Comparison of ENCODE assay signal across 14 cellular contexts in the genomic region with DNA sequence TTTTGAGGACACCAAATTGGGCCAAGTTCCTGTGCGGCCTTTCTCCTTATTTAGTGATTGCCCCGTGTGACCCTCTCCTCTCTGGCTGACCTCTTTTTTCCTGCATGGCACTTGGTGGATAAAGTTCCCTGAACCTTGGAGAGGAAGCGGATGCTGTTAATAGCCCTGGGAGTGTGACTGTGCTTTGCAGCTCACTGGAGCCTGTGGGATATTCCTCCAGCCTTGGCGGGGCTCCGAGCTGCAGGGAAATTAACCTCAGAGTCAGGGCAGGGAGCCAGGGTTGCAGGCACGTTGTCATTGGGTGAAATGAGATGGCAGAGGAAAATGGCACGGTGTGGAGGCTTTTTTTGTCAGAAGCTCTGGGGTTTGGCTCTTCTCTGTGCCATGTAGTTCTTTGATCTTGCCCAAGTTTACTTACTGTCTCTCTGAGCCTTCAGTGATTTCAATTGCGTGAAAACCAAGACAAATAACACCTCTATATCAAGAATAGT. TPM values are rescaled to one million over a fixed set of nuclear protein-coding genes. Genes with fewer than 3 reads are reported as not detected.
A peak's percentile ranks its signal among the peaks of the same experiment; 100 is the strongest.
DNase-seq lines count a peak whose midpoint lies in the region; ATAC-seq and TF ChIP-seq lines count a peak whose summit lies in the region.
"Had no signal": no experiment of that assay in that cellular context is flagged by ENCODE, and none has a peak within 500 bp of the region (broad histone marks: within the 10 kb centered on the region; RNA-seq: fewer than 3 reads in every experiment).

No MANE protein-coding gene starts in this region.

- DNase-seq in G401 (ENCODE audit: low spot score) (peak; percentile 13), astrocyte of the spinal cord (ENCODE audit: low read depth, low spot score) (peak; percentile 52), left cardiac atrium (peak; percentile 82), putamen (ENCODE audit: low spot score) (peak; percentile 15), NCI-H2196 (lab: John Stamatoyannopoulos, UW; ENCODE audit: unreplicated experiment) (no peak), hepatocyte (ENCODE audit: low spot score) (no peak)
- DNase-seq in effector CD8-positive, alpha-beta T cell (lab: John Stamatoyannopoulos, UW), result no peak
- DNase-seq: activated CD4-positive, alpha-beta T cell treated with anti-CD3 and anti-CD28 coated beads, Interleukin-2, amount 10 ng/mL, durations not matched to agents 7 days and 5 days; CD4-positive, CD25-positive, alpha-beta regulatory T cell; hippocampal formation; Kasumi-1; sigmoid colon; stimulated activated naive B cell treated with anti-CD40 and anti-IgM and Interleukin-4, amounts not matched to agents 10 μg/mL and 1 μg/mL and 100 μg/mL, for 72 hours had no signal

- WGBS in hepatocyte (ENCODE audit: low lambda C conversion rate, missing lambda C conversion rate), result 77% methylated on average over 8 of the region's 8 CpGs

- ATAC-seq in left cardiac atrium, result peak; percentile 90 to 91
- ATAC-seq in HG03439 (IDR thresholded peaks at IDR 0.05; ENCODE audit: unreplicated experiment), result no peak
- ATAC-seq: stimulated activated naive B cell treated with anti-CD40 and anti-IgM and Interleukin-4, amounts not matched to agents 10 μg/mL and 1 μg/mL and 100 μg/mL, for 72 hours had no signal

- no peaks in the 10 kb centered on the region for H3K27me3 ChIP-seq in hepatocyte
- H3K27me3 ChIP-seq: sigmoid colon had no signal

- H3K79me2 ChIP-seq in hepatocyte, result no peaks in the 10 kb centered on the region

- no peak overlapping the region for H3K4me2 ChIP-seq in hepatocyte

- no peaks in the 10 kb centered on the region for H4K20me1 ChIP-seq in hepatocyte (ENCODE audit: insufficient read depth, poor library complexity, severe bottlenecking)

- H3K36me3 ChIP-seq in hepatocyte (replicated peaks; ENCODE audit: insufficient read depth, low read depth), result no peaks in the 10 kb centered on the region
- H3K36me3 ChIP-seq: sigmoid colon had no signal

- H3K9me3 ChIP-seq in hepatocyte (ENCODE audit: low read depth), result no peaks in the 10 kb centered on the region
- H3K9me3 ChIP-seq: sigmoid colon had no signal

- intact Hi-C loops in left cardiac atrium (cut with DNase I), result no loop called here

- no peaks in the 10 kb centered on the region for H3K9me2 ChIP-seq in hepatocyte (replicated peaks; ENCODE audit: insufficient read depth)

- TF ChIP-seq CTCF in astrocyte of the spinal cord (IDR thresholded peaks at IDR 0.05; ENCODE audit: low read depth, low read length) (no peak), hepatocyte (IDR thresholded peaks at IDR 0.05; ENCODE audit: poor library complexity) (no peak)

- no peak overlapping the region for H3K27ac ChIP-seq in hepatocyte

- in situ Hi-C loops in G401 (cut with HindIII; ENCODE audit: low sequenced_read_pairs), result no loop called here
- in situ Hi-C loops in astrocyte of the spinal cord (cut with HindIII; ENCODE audit: low sequenced_read_pairs), result no loop called here

- no peak overlapping the region for H2AFZ ChIP-seq in hepatocyte

- H3K4me3 ChIP-seq in astrocyte of the spinal cord (ENCODE audit: low read depth, low read length) (no peak overlapping the region), hepatocyte (no peak overlapping the region)
- H3K4me3 ChIP-seq: sigmoid colon had no signal

- no peaks in the 10 kb centered on the region for H3K4me1 ChIP-seq in hepatocyte (ENCODE audit: insufficient read depth)

RNA-seq across cellular contexts. Expression of a gene that starts 1.0 kb away (rescaled TPM):
- not detected in 2 replicates for total RNA-seq in G401 (2014; rRNA removed; shearing (Covaris generic))
- not detected for total RNA-seq in left cardiac atrium
- total RNA-seq in hepatocyte, result not detected in 2 replicates
- polyA plus RNA-seq in hepatocyte, result not detected in 2 replicates
- total RNA-seq: activated CD4-positive, alpha-beta T cell treated with anti-CD3 and anti-CD28 coated beads, Interleukin-2, amount 10 ng/mL, durations not matched to agents 7 days and 5 days; CD4-positive, CD25-positive, alpha-beta regulatory T cell; sigmoid colon had no signal
- polyA plus RNA-seq: CD4-positive, CD25-positive, alpha-beta regulatory T cell; sigmoid colon had no signal

RNA-seq across cellular contexts. Expression of a gene that starts 6.1 kb away (rescaled TPM):
- total RNA-seq in G401 (2014; rRNA removed; shearing (Covaris generic)), result not detected in 2 replicates
- total RNA-seq in left cardiac atrium, result not detected
- not detected in 2 replicates for total RNA-seq in hepatocyte
- polyA plus RNA-seq in hepatocyte, result not detected in 2 replicates
- total RNA-seq: activated CD4-positive, alpha-beta T cell treated with anti-CD3 and anti-CD28 coated beads, Interleukin-2, amount 10 ng/mL, durations not matched to agents 7 days and 5 days; CD4-positive, CD25-positive, alpha-beta regulatory T cell; sigmoid colon had no signal
- polyA plus RNA-seq: CD4-positive, CD25-positive, alpha-beta regulatory T cell; sigmoid colon had no signal

Comparison
In these comparisons a context has a peak if more than half of its experiments do, and no peak if none do; other contexts are left out.
1. DNase-seq: peak in G401 (single experiment), astrocyte of the spinal cord (single experiment), left cardiac atrium (single experiment) and putamen (single experiment); none in NCI-H2196 (single experiment), hepatocyte (single experiment) and effector CD8-positive, alpha-beta T cell (single experiment).